ENCODE assay signal across 20 cellular contexts in the genomic region with DNA sequence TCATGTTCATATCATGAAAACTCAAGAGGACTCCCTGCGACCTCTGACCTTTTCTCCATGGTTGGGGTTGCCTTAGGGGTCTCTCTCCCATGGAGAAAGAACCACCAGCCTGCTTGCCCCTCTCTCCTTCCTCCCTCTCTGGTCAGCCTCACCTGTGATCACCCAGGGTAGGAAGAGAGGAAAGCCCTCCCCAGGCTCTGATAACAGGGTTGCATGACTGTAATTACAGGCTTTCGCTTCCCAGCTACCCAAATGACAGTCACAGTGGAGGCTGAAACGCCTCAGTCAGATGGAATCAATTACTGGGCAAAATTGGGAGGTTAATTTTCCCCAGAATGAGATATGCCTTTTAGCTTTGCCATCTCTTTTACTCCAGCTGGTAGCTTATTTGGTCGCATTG.
"Had no signal": no experiment of that assay in that cellular context is flagged by ENCODE, and none has a peak within 500 bp of the region (broad histone marks: within the 10 kb centered on the region; RNA-seq: fewer than 3 reads in every experiment).

No MANE protein-coding gene starts in this region.

- H3K36me3 Mint-ChIP-seq: activated naive CD4-positive, alpha-beta T cell treated with anti-CD3 and anti-CD28 coated beads, Interleukin-2, amount 50 U/mL, for 24 hours; immature natural killer cell; naive B cell; stimulated activated memory B cell treated with anti-CD40 and anti-IgM and Interleukin-4, amounts not matched to agents 10 μg/mL and 1 μg/mL and 100 μg/mL, for 72 hours had no signal

- ATAC-seq: activated CD4-positive, CD25-positive, alpha-beta regulatory T cell treated with anti-CD3 and anti-CD28 coated beads, Interleukin-2, amount 50 U/mL, for 24 hours; body of pancreas; esophagus mucosa; left cardiac atrium; lower lobe of right lung; sciatic nerve; stimulated activated memory B cell treated with anti-CD40 and anti-IgM and Interleukin-4, amounts not matched to agents 10 μg/mL and 1 μg/mL and 100 μg/mL, for 72 hours had no signal

- H3K4me3 Mint-ChIP-seq: activated naive CD4-positive, alpha-beta T cell treated with anti-CD3 and anti-CD28 coated beads, Interleukin-2, amount 50 U/mL, for 24 hours; immature natural killer cell; naive B cell; stimulated activated memory B cell treated with anti-CD40 and anti-IgM and Interleukin-4, amounts not matched to agents 10 μg/mL and 1 μg/mL and 100 μg/mL, for 72 hours; T-helper 2 cell treated with Interferon-gamma antibody and Interleukin-4, amounts not matched to agents 5 μg/mL and 100 μg/mL, for 36 hours had no signal

- H3K4me1 Mint-ChIP-seq: activated naive CD4-positive, alpha-beta T cell treated with anti-CD3 and anti-CD28 coated beads, Interleukin-2, amount 50 U/mL, for 24 hours; immature natural killer cell; naive B cell; stimulated activated memory B cell treated with anti-CD40 and anti-IgM and Interleukin-4, amounts not matched to agents 10 μg/mL and 1 μg/mL and 100 μg/mL, for 72 hours had no signal

- H3K9me3 ChIP-seq: body of pancreas, lower lobe of right lung, tibial nerve had no signal

- DNase-seq: activated effector memory CD4-positive, alpha-beta T cell treated with Interleukin-2 at 50 U/mL for 16 hours; activated T-cell treated with anti-CD3 and anti-CD28 coated beads, Interleukin-2, amount 50 U/mL, for 1 hour; amniotic stem cell; body of pancreas; glutamatergic neuron; immature natural killer cell; left cardiac atrium; lower lobe of right lung; midbrain; naive B cell; spleen; stimulated activated CD4-positive, alpha-beta T cell treated with anti-CD3 and anti-CD28 coated beads, Interleukin-1b, Interleukin-23, amount 100 ng/mL, for 48 hours had no signal

- H3K27me3 Mint-ChIP-seq: activated naive CD4-positive, alpha-beta T cell treated with anti-CD3 and anti-CD28 coated beads, Interleukin-2, amount 50 U/mL, for 24 hours; naive B cell; stimulated activated memory B cell treated with anti-CD40 and anti-IgM and Interleukin-4, amounts not matched to agents 10 μg/mL and 1 μg/mL and 100 μg/mL, for 72 hours had no signal

- H3K27ac Mint-ChIP-seq: activated naive CD4-positive, alpha-beta T cell treated with anti-CD3 and anti-CD28 coated beads, Interleukin-2, amount 50 U/mL, for 24 hours; immature natural killer cell; naive B cell; progenitor cell of endocrine pancreas; stimulated activated memory B cell treated with anti-CD40 and anti-IgM and Interleukin-4, amounts not matched to agents 10 μg/mL and 1 μg/mL and 100 μg/mL, for 72 hours; T-helper 2 cell treated with Interferon-gamma antibody and Interleukin-4, amounts not matched to agents 5 μg/mL and 100 μg/mL, for 36 hours had no signal

- H3K4me1 ChIP-seq: body of pancreas, lower lobe of right lung, spleen, tibial nerve had no signal

- H3K4me3 ChIP-seq: body of pancreas, lower lobe of right lung, spleen, tibial nerve had no signal

- H3K27ac ChIP-seq: body of pancreas, lower lobe of right lung, spleen, tibial nerve had no signal

- H3K36me3 ChIP-seq: lower lobe of right lung, spleen, tibial nerve had no signal

- H3K27me3 ChIP-seq: body of pancreas, spleen, tibial nerve had no signal

- H3K9me3 Mint-ChIP-seq: activated naive CD4-positive, alpha-beta T cell treated with anti-CD3 and anti-CD28 coated beads, Interleukin-2, amount 50 U/mL, for 24 hours had no signal
